1 cellular context compared by ENCODE assay signal in the genomic region with DNA sequence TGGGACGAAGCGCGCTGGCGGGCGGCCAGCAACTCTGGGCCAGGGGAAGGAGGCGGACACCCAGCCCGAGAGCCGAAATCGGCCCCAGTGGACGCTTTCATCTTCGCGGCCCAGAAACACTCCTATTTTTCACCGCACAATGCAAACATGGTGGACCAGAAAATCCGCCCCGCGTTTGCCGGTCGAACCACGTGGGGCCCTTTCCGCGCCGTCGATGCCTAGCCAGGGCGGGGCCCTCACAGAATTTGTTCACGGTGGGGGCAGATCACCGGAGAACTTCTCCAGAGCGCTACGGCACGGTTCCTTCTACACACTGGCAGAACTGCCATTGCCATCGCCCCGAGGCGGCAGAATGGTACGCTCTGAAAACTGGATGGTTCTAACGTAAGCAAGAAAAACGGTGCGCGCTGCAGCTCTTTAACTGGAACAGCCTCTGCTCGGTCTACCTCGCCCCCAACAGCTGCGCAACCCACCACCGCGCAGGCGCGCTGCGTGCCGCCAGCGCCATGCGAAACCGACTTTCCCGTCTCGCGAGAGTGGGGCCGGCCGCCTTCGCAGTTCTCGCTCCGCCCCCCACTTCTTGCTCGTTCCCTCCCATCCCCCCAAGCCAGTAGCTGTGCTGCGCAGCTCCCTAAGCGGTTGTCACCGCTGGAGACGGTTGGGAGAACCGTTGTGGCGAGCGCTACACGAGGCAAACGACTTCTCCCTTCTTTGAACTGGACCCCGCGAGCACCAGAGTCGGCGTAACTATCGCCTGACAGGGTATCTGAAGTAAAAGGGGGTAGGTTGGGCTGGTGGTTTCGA.
A peak's percentile ranks its signal among the peaks of the same experiment; 100 is the strongest.
TF ChIP-seq lines count a peak whose summit lies in the region.

A gene with protein sequence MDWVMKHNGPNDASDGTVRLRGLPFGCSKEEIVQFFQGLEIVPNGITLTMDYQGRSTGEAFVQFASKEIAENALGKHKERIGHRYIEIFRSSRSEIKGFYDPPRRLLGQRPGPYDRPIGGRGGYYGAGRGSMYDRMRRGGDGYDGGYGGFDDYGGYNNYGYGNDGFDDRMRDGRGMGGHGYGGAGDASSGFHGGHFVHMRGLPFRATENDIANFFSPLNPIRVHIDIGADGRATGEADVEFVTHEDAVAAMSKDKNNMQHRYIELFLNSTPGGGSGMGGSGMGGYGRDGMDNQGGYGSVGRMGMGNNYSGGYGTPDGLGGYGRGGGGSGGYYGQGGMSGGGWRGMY (plus strand): TSS at position 610 of the 804 bp plus-strand sequence. CDS start 5,158 bp downstream, outside the sequence.

TF ChIP-seq in WTC11, 78 proteins besides CTCF, POLR2A, EP300 and RAD21 (continued from another document):
- peak; percentile 66 for TF ChIP-seq SMAD3 (CRISPR knock-in tag; IDR thresholded peaks at IDR 0.05; ENCODE audit: borderline replicate concordance)
- TF ChIP-seq, protein P1, sequence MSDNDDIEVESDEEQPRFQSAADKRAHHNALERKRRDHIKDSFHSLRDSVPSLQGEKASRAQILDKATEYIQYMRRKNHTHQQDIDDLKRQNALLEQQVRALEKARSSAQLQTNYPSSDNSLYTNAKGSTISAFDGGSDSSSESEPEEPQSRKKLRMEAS (CRISPR knock-in tag; IDR thresholded peaks at IDR 0.05), result peak; percentile 97
- TF ChIP-seq GRHL2 (CRISPR knock-in tag; IDR thresholded peaks at IDR 0.05; ENCODE audit: insufficient replicate concordance, severe bottlenecking), result no peak
- TF ChIP-seq, protein P2, sequence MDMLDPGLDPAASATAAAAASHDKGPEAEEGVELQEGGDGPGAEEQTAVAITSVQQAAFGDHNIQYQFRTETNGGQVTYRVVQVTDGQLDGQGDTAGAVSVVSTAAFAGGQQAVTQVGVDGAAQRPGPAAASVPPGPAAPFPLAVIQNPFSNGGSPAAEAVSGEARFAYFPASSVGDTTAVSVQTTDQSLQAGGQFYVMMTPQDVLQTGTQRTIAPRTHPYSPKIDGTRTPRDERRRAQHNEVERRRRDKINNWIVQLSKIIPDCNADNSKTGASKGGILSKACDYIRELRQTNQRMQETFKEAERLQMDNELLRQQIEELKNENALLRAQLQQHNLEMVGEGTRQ (CRISPR knock-in tag; IDR thresholded peaks at IDR 0.05), result peak; percentile 83
- no peak for TF ChIP-seq JAZF1 (CRISPR knock-in tag; IDR thresholded peaks at IDR 0.05)
- TF ChIP-seq NR2C2 (CRISPR knock-in tag; IDR thresholded peaks at IDR 0.05), result no peak
- no peak for TF ChIP-seq ZNF396 (CRISPR knock-in tag; IDR thresholded peaks at IDR 0.05; ENCODE audit: borderline replicate concordance)
- TF ChIP-seq SP1 (CRISPR knock-in tag; conservative IDR thresholded peaks at IDR 0.05), result peak; percentile 84
- 0 out of 2 replicates have a peak, but pooled peaks have one; percentile 51 for TF ChIP-seq TEAD4 (CRISPR knock-in tag; IDR thresholded peaks at IDR 0.05)
- TF ChIP-seq, protein P3, sequence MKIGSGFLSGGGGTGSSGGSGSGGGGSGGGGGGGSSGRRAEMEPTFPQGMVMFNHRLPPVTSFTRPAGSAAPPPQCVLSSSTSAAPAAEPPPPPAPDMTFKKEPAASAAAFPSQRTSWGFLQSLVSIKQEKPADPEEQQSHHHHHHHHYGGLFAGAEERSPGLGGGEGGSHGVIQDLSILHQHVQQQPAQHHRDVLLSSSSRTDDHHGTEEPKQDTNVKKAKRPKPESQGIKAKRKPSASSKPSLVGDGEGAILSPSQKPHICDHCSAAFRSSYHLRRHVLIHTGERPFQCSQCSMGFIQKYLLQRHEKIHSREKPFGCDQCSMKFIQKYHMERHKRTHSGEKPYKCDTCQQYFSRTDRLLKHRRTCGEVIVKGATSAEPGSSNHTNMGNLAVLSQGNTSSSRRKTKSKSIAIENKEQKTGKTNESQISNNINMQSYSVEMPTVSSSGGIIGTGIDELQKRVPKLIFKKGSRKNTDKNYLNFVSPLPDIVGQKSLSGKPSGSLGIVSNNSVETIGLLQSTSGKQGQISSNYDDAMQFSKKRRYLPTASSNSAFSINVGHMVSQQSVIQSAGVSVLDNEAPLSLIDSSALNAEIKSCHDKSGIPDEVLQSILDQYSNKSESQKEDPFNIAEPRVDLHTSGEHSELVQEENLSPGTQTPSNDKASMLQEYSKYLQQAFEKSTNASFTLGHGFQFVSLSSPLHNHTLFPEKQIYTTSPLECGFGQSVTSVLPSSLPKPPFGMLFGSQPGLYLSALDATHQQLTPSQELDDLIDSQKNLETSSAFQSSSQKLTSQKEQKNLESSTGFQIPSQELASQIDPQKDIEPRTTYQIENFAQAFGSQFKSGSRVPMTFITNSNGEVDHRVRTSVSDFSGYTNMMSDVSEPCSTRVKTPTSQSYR (CRISPR knock-in tag; IDR thresholded peaks at IDR 0.05), result peak; percentile 97
- TF ChIP-seq RORB (CRISPR knock-in tag; IDR thresholded peaks at IDR 0.05), result no peak
- peak; percentile 70; the same call in 1 of the 2 replicates for TF ChIP-seq GABPB1 (CRISPR knock-in tag; IDR thresholded peaks at IDR 0.05)
- no peak for TF ChIP-seq ESRRA (CRISPR knock-in tag; IDR thresholded peaks at IDR 0.05; ENCODE audit: borderline replicate concordance)
- TF ChIP-seq, protein P4, sequence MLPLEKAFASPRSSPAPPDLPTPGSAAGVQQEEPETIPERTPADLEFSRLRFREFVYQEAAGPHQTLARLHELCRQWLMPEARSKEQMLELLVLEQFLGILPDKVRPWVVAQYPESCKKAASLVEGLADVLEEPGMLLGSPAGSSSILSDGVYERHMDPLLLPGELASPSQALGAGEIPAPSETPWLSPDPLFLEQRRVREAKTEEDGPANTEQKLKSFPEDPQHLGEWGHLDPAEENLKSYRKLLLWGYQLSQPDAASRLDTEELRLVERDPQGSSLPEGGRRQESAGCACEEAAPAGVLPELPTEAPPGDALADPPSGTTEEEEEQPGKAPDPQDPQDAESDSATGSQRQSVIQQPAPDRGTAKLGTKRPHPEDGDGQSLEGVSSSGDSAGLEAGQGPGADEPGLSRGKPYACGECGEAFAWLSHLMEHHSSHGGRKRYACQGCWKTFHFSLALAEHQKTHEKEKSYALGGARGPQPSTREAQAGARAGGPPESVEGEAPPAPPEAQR (CRISPR knock-in tag; IDR thresholded peaks at IDR 0.05), result no peak
- TF ChIP-seq ZBTB21 (CRISPR knock-in tag; IDR thresholded peaks at IDR 0.05; ENCODE audit: borderline replicate concordance), result no peak; the same call in 1 of the 2 replicates
